Comparison of ENCODE assay signal across 8 cellular contexts in the genomic region with DNA sequence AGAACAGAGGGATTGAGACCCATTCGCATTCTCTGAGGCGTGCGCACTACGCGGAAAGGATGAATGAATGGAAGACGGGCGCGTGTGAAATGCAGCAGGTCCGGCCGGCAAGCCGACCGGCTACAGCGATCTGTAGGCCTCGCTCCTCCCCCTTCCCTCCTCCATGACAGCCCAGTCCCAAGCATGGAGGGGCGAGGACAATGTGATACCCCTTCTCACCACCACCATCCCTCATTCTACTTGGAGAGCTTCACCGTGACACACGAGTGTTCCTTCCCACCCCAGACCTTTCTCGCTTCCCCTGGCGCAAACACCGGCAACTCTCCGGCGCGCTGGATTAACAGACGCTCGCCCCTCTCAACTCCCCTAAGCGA. TPM values are rescaled to one million over a fixed set of nuclear protein-coding genes. Genes with fewer than 3 reads are reported as not detected.
A peak's percentile ranks its signal among the peaks of the same experiment; 100 is the strongest.
DNase-seq lines count a peak whose midpoint lies in the region; ATAC-seq and TF ChIP-seq lines count a peak whose summit lies in the region.

No MANE protein-coding gene starts in this region.

- no peaks in the 10 kb centered on the region for H3K9me3 Mint-ChIP-seq in CD8-positive, alpha-beta memory T cell
- H3K9me3 Mint-ChIP-seq in activated T-cell treated with anti-CD3 and anti-CD28 coated beads, Interleukin-2, amount 50 U/mL, for 24 hours, result no peaks in the 10 kb centered on the region
- H3K9me3 Mint-ChIP-seq in stimulated activated effector memory CD8-positive, alpha-beta T cell treated with anti-CD3 and anti-CD28 coated beads, Interleukin-12 subunit alpha, Interleukin-12 subunit beta, amount 100 ng/mL, for 72 hours, result peaks cover 3% of the 10 kb centered on the region

- H3K9me2 ChIP-seq in OCI-LY7 (ENCODE audit: insufficient read depth, low read length), result no peaks in the 10 kb centered on the region

- H2AFZ ChIP-seq in OCI-LY7 (ENCODE audit: low read length), result peak overlapping the region; percentile 14; the same call in 1 of the 2 replicates

- CTCF ChIA-PET in CD8-positive, alpha-beta memory T cell (lab: Charles Lee), result interaction anchor here (0.7 to 7.4 kb wide), 14 partner anchors 10 to 478 kb away, joined by 3 to 47 read pairs (median 4); a partner anchor contains a TSS
- CTCF ChIA-PET in OCI-LY7 (lab: Charles Lee; ENCODE audit: unreplicated experiment), result interaction anchor here (0.7 kb wide), 1 partner anchor 523 kb away, joined by 3 read pairs; no protein-coding TSS in a partner anchor

- BruUV-seq in OCI-LY7 (replicated peaks; lab: Mats Ljungman, UMichigan), result no TSS peak

- peaks cover 22% of the 10 kb centered on the region; the same call in 1 of the 2 replicates for H4K20me1 ChIP-seq in OCI-LY7 (ENCODE audit: insufficient read depth, low read length)

- H3K79me2 ChIP-seq in OCI-LY7 (ENCODE audit: insufficient read depth, low read depth, low read length), result peaks cover 58% of the 10 kb centered on the region

- peak overlapping the region; percentile 87 for H3K27ac ChIP-seq in CD8-positive, alpha-beta memory T cell (ENCODE audit: low read depth, low read length)
- H3K27ac ChIP-seq in OCI-LY7 (ENCODE audit: low read depth, low read length, poor library complexity, severe bottlenecking), result peak overlapping the region; percentile 83
- peak overlapping the region; percentile 92 to 97 (median 94) for H3K27ac ChIP-seq in esophagus muscularis mucosa (replicated peaks in 1 of 4)

- no peak for TF ChIP-seq POLR2A in esophagus muscularis mucosa (IDR thresholded peaks at IDR 0.05; ENCODE audit: low read depth)

- peak overlapping the region; percentile 89 for H3K4me3 ChIP-seq in CD8-positive, alpha-beta memory T cell (ENCODE audit: low read length)
- H3K4me3 ChIP-seq in OCI-LY7 (ENCODE audit: low read depth, low read length, poor library complexity, severe bottlenecking), result peak overlapping the region; percentile 88
- peak overlapping the region; percentile 96 to 99 (median 97) for H3K4me3 ChIP-seq in esophagus muscularis mucosa

- H3K36me3 ChIP-seq in CD8-positive, alpha-beta memory T cell (ENCODE audit: insufficient read depth, low read length), result no peaks in the 10 kb centered on the region
- H3K36me3 ChIP-seq in OCI-LY7 (ENCODE audit: insufficient read depth, low read length) (peaks cover 44% of the 10 kb centered on the region), esophagus muscularis mucosa (peaks cover 0 to 8% (median 0%) of the 10 kb centered on the region in 4 donors)

- ATAC-seq in GM19395 (IDR thresholded peaks at IDR 0.05; ENCODE audit: unreplicated experiment) (peak; percentile 44), HG03565 (IDR thresholded peaks at IDR 0.05; ENCODE audit: unreplicated experiment) (peak; percentile 26)
- ATAC-seq in stimulated activated effector memory CD8-positive, alpha-beta T cell treated with anti-CD3 and anti-CD28 coated beads, Interleukin-12 subunit alpha, Interleukin-12 subunit beta, amount 100 ng/mL, for 72 hours, result peak; percentile 61

- TF ChIP-seq CTCF in OCI-LY7 (conservative IDR thresholded peaks at IDR 0.05; ENCODE audit: low read length) (no peak), esophagus muscularis mucosa (IDR thresholded peaks at IDR 0.05) (no peak)

- H3K4me1 Mint-ChIP-seq in CD8-positive, alpha-beta memory T cell, result peaks cover 43 to 60% (median 46%) of the 10 kb centered on the region in 3 donors
- H3K4me1 Mint-ChIP-seq in activated T-cell treated with anti-CD3 and anti-CD28 coated beads, Interleukin-2, amount 50 U/mL, for 24 hours (ENCODE audit: low read depth), result peaks cover 56% of the 10 kb centered on the region
- peaks cover 44% of the 10 kb centered on the region for H3K4me1 Mint-ChIP-seq in stimulated activated effector memory CD8-positive, alpha-beta T cell treated with anti-CD3 and anti-CD28 coated beads, Interleukin-12 subunit alpha, Interleukin-12 subunit beta, amount 100 ng/mL, for 72 hours

- H3K36me3 Mint-ChIP-seq in CD8-positive, alpha-beta memory T cell, result peaks cover 0 to 40% (median 0%) of the 10 kb centered on the region in 3 donors
- H3K36me3 Mint-ChIP-seq in activated T-cell treated with anti-CD3 and anti-CD28 coated beads, Interleukin-2, amount 50 U/mL, for 24 hours (ENCODE audit: low read depth), result peaks cover 57% of the 10 kb centered on the region
- H3K36me3 Mint-ChIP-seq in stimulated activated effector memory CD8-positive, alpha-beta T cell treated with anti-CD3 and anti-CD28 coated beads, Interleukin-12 subunit alpha, Interleukin-12 subunit beta, amount 100 ng/mL, for 72 hours, result peaks cover 67% of the 10 kb centered on the region

- 0% methylated on average over 24 of the region's 26 CpGs for WGBS in esophagus muscularis mucosa

- intact Hi-C loops in OCI-LY7 (cut with micrococcal nuclease; ENCODE audit: unreplicated experiment) (loop anchor here (2.0 to 5.0 kb wide), 5 partner anchors 159 to 1023 kb away; a partner anchor contains a TSS), esophagus muscularis mucosa (cut with DNase I) (loop anchor here (10.0 kb wide), 1 partner anchor 263 kb away; no protein-coding TSS in a partner anchor)

- peak overlapping the region; percentile 94 to 98 (median 97) for H3K27ac Mint-ChIP-seq in CD8-positive, alpha-beta memory T cell
- peak overlapping the region; percentile 100 for H3K27ac Mint-ChIP-seq in activated T-cell treated with anti-CD3 and anti-CD28 coated beads, Interleukin-2, amount 50 U/mL, for 24 hours
- peak overlapping the region; percentile 99 for H3K27ac Mint-ChIP-seq in stimulated activated effector memory CD8-positive, alpha-beta T cell treated with anti-CD3 and anti-CD28 coated beads, Interleukin-12 subunit alpha, Interleukin-12 subunit beta, amount 100 ng/mL, for 72 hours

- H3K4me2 ChIP-seq in OCI-LY7 (ENCODE audit: low read length), result peak overlapping the region; percentile 93

- H3K27me3 ChIP-seq in CD8-positive, alpha-beta memory T cell (ENCODE audit: insufficient read depth, low read length, poor library complexity, severe bottlenecking), result no peaks in the 10 kb centered on the region
- no peaks in the 10 kb centered on the region for H3K27me3 ChIP-seq in esophagus muscularis mucosa

- peak overlapping the region; percentile 96 to 99 (median 98) for H3K4me3 Mint-ChIP-seq in CD8-positive, alpha-beta memory T cell
- peak overlapping the region; percentile 93 for H3K4me3 Mint-ChIP-seq in activated T-cell treated with anti-CD3 and anti-CD28 coated beads, Interleukin-2, amount 50 U/mL, for 24 hours
- H3K4me3 Mint-ChIP-seq in stimulated activated effector memory CD8-positive, alpha-beta T cell treated with anti-CD3 and anti-CD28 coated beads, Interleukin-12 subunit alpha, Interleukin-12 subunit beta, amount 100 ng/mL, for 72 hours, result peak overlapping the region; percentile 96

- TF ChIP-seq EP300 in esophagus muscularis mucosa (IDR thresholded peaks at IDR 0.05), result no peak

- H3K9me3 ChIP-seq in CD8-positive, alpha-beta memory T cell (ENCODE audit: low read length), result no peaks in the 10 kb centered on the region
- H3K9me3 ChIP-seq in OCI-LY7 (ENCODE audit: low read length) (peaks cover 21% of the 10 kb centered on the region; the same call in 1 of the 2 replicates), esophagus muscularis mucosa (no peaks in the 10 kb centered on the region)

- peaks cover 0 to 5% of the 10 kb centered on the region in 2 donors for H3K27me3 Mint-ChIP-seq in CD8-positive, alpha-beta memory T cell
- H3K27me3 Mint-ChIP-seq in activated T-cell treated with anti-CD3 and anti-CD28 coated beads, Interleukin-2, amount 50 U/mL, for 24 hours, result no peaks in the 10 kb centered on the region

- peaks cover 17% of the 10 kb centered on the region for H3K4me1 ChIP-seq in CD8-positive, alpha-beta memory T cell (ENCODE audit: insufficient read depth, low read length)
- H3K4me1 ChIP-seq in OCI-LY7 (ENCODE audit: insufficient read depth, low read length, poor library complexity, severe bottlenecking) (peaks cover 33% of the 10 kb centered on the region), esophagus muscularis mucosa (peaks cover 10 to 49% (median 25%) of the 10 kb centered on the region in 4 donors)

- DNase-seq in CD8-positive, alpha-beta memory T cell, result peak in 4 of 5 donors; percentile 51 to 74 (median 59)
- DNase-seq in OCI-LY7 (ENCODE audit: low spot score) (peak; percentile 84), esophagus muscularis mucosa (ENCODE audit: extremely low spot score) (no peak), myocyte (ENCODE audit: low read depth) (peak; percentile 74)
- no peak for DNase-seq in activated T-cell treated with anti-CD3 and anti-CD28 coated beads, Interleukin-2, amount 50 U/mL, for 24 hours
- DNase-seq in stimulated activated effector memory CD8-positive, alpha-beta T cell treated with anti-CD3 and anti-CD28 coated beads, Interleukin-12 subunit alpha, Interleukin-12 subunit beta, amount 100 ng/mL, for 72 hours (ENCODE audit: low spot score in 2 of 2), result peak; percentile 44 to 87

- POLR2A ChIA-PET in CD8-positive, alpha-beta memory T cell (lab: Charles Lee), result interaction anchor here (0.7 to 3.1 kb wide), 8 partner anchors 67 to 1022 kb away, joined by 3 to 36 read pairs (median 6); a partner anchor contains a TSS
- POLR2A ChIA-PET in OCI-LY7 (lab: Charles Lee), result interaction anchor here (0.5 to 3.9 kb wide), 9 partner anchors 11 to 880 kb away, joined by 3 to 15 read pairs (median 5); a partner anchor contains a TSS

RNA-seq across cellular contexts. Expression of a gene that starts 0.8 kb away (rescaled TPM):
- total RNA-seq in CD8-positive, alpha-beta memory T cell, result 100 to 1,000 TPM; 157 to 168 TPM
- polyA plus RNA-seq in CD8-positive, alpha-beta memory T cell, result 58.5 TPM
- total RNA-seq in OCI-LY7 (2014; rRNA removed; shearing (Covaris generic)), result 136 and 152 TPM in 2 replicates
- total RNA-seq in OCI-LY7 (2022) (143 and 160 TPM in 2 replicates), esophagus muscularis mucosa (10 to 100 TPM; 67.7 to 84.3 (median 76.5) TPM), myocyte (93.1 and 132 TPM in 2 replicates)
- polyA plus RNA-seq in myocyte (2012), result 50.2 TPM

Comparison
In these comparisons a context has a peak if more than half of its experiments do, and no peak if none do; other contexts are left out.
1. DNase-seq: peak in CD8-positive, alpha-beta memory T cell (4 of 5), OCI-LY7 (single experiment), myocyte (single experiment) and stimulated activated effector memory CD8-positive, alpha-beta T cell treated with anti-CD3 and anti-CD28 coated beads, Interleukin-12 subunit alpha, Interleukin-12 subunit beta, amount 100 ng/mL, for 72 hours (2 of 2); none in activated T-cell treated with anti-CD3 and anti-CD28 coated beads, Interleukin-2, amount 50 U/mL, for 24 hours (single experiment) and esophagus muscularis mucosa (single experiment).
2. Peak in every context shown above with its lines, with median percentiles within 50 percentile points of each other: H3K27ac ChIP-seq, H3K4me3 ChIP-seq, H3K27ac Mint-ChIP-seq, H3K4me3 Mint-ChIP-seq and ATAC-seq.